Comparison of ENCODE assay signal across 33 cellular contexts in the genomic region with DNA sequence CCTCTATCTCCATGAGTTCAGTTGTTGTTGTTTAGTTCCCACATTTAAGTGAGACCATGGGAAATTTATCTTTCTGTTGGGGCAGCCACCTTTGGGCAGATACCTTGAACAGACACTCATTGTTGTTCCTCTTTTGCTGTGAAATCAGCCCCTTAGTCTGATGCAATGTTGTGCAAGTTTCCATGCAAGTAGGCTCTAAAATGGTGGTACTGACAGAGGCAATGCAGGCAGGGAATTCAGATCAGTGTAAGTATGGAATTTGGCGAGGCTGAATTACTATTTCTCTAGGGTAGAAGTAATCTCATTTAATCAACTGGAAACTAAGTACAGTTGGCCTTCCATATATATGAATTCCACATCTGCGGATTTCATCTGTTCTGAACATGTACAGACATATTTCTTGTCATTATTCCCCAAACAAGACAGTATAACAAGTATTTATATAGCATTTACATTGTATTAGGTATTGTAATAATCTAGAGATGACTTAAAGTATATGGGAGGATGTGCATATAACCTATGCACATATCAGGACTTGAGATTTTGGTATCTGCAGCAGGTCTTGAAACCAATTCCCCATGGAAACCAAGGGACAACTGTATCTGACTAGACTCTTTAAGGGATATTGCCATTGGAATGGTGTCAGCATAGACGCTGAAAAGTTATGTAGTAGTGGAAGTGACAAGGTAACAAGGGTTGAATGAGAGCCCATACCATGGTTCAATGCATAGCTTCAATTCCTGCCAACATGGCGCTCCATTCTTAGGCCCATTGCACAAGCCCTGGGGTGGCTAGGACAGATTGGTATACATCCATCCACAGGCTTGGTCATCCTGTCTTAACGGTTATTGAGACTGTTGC.
DNase-seq lines count a peak whose midpoint lies in the region; ATAC-seq, FAIRE-seq and TF ChIP-seq lines count a peak whose summit lies in the region.
"Had no signal": no experiment of that assay in that cellular context is flagged by ENCODE, and none has a peak within 500 bp of the region (broad histone marks: within the 10 kb centered on the region; RNA-seq: fewer than 3 reads in every experiment).

No MANE protein-coding gene starts in this region.

- TF ChIP-seq POLR2A in K562 (conservative IDR thresholded peaks at IDR 0.05) (no peak), gastrocnemius medialis (IDR thresholded peaks at IDR 0.05) (no peak)

- H3K4me3 ChIP-seq in GM23338 (no peak overlapping the region), K562 (no peak overlapping the region), gastrocnemius medialis (no peak overlapping the region)
- H3K4me3 ChIP-seq: body of pancreas, dorsolateral prefrontal cortex, left lung, Peyer's patch, prostate gland, sigmoid colon, SJCRH30, suprapubic skin had no signal

- no peak for FAIRE-seq in K562 (lab: Jason Lieb, UNC)
- FAIRE-seq: islet of Langerhans had no signal

- H3F3A ChIP-seq in GM23338 (replicated peaks; ENCODE audit: low read depth), result no peaks in the 10 kb centered on the region

- H3K4me1 ChIP-seq in GM23338 (ENCODE audit: insufficient read depth) (no peaks in the 10 kb centered on the region), K562 (replicated peaks in 1 of 2; ENCODE audit: control insufficient read depth in 2 of 2, insufficient read depth in 2 of 2, low read length in 2 of 2) (no peaks in the 10 kb centered on the region), gastrocnemius medialis (no peaks in the 10 kb centered on the region)
- H3K4me1 ChIP-seq: body of pancreas, left lung, Peyer's patch, prostate gland, sigmoid colon, suprapubic skin had no signal

- BruUV-seq in K562 (replicated peaks; lab: Mats Ljungman, UMichigan), result no TSS peak

- no peak for DNase-seq in GM23338 (ENCODE audit: low spot score)
- DNase-seq in MV-4-11 (lab: John Stamatoyannopoulos, UW), result peak; percentile 71
- peak; percentile 26 for DNase-seq in SKM-1 (lab: John Stamatoyannopoulos, UW; ENCODE audit: unreplicated experiment)
- DNase-seq in K562 (ENCODE audit: extremely low read depth in 1 of 4, low spot score in 3 of 4), result peak in 1 of 4 experiments; percentile 12
- no peak for DNase-seq in gastrocnemius medialis
- no peak for DNase-seq in ACHN
- no peak for DNase-seq in activated CD8-positive, alpha-beta memory T cell treated with anti-CD3 and anti-CD28 coated beads, Interleukin-2, amount 50 U/mL, for 4 hours
- DNase-seq: activated CD4-positive, alpha-beta T cell treated with anti-CD3 and anti-CD28 coated beads, Interleukin-2, amount 10 ng/mL, durations not matched to agents 24 days and 14 days; activated gamma-delta T cell treated with Interleukin-2 at 50 U/mL for 16 hours; activated T-cell treated with anti-CD3 and anti-CD28 coated beads, Interleukin-2, amount 50 U/mL, for 4 hours; body of pancreas; C1 segment of cervical spinal cord; cerebellar nuclear complex; DMS79 treated with DMSO at 0.1 percent for 48 hours; dorsolateral prefrontal cortex; HFFc6; left lung; naive B cell; NCI-H1105; NCI-H2227 treated with DMSO at 0.1 percent for 48 hours; NCI-H748 treated with DMSO at 0.1 percent for 48 hours; Peyer's patch; sigmoid colon; SJCRH30; stimulated activated CD4-positive, alpha-beta T cell treated with anti-CD3 and anti-CD28 coated beads, Interleukin-15, amount 100 ng/mL, for 24 hours; stimulated activated naive B cell treated with anti-CD40 and anti-IgM and Interleukin-4, amounts not matched to agents 10 μg/mL and 1 μg/mL and 100 μg/mL, for 72 hours; T-helper 17 cell had no signal

- POLR2A ChIA-PET in K562 (lab: Yijun Ruan, JAX), result no interaction called here

- no peak overlapping the region for H3K4me3 Mint-ChIP-seq in GM23338
- H3K4me3 Mint-ChIP-seq: activated CD4-positive, alpha-beta T cell treated with anti-CD3 and anti-CD28 coated beads, Interleukin-2, amount 10 ng/mL, durations not matched to agents 24 days and 14 days; activated T-cell treated with anti-CD3 and anti-CD28 coated beads, Interleukin-2, amount 50 U/mL, for 4 hours; HFFc6; mesothelial cell of epicardium; naive B cell; stimulated activated naive B cell treated with anti-CD40 and anti-IgM and Interleukin-4, amounts not matched to agents 10 μg/mL and 1 μg/mL and 100 μg/mL, for 72 hours; T-helper 17 cell had no signal

- H3K4me2 ChIP-seq in GM23338 (no peak overlapping the region), K562 (ENCODE audit: insufficient read depth, low read length) (no peak overlapping the region)

- H3K79me2 ChIP-seq in GM23338 (replicated peaks; ENCODE audit: insufficient read depth), result no peaks in the 10 kb centered on the region
- no peaks in the 10 kb centered on the region for H3K79me2 ChIP-seq in K562 (ENCODE audit: control insufficient read depth, insufficient read depth, low read length)

- intact Hi-C loops in K562 (cut with micrococcal nuclease), result no loop called here
- intact Hi-C loops in gastrocnemius medialis (cut with DNase I; ENCODE audit: low total_unique reads), result no loop called here

- H3K9ac ChIP-seq in K562 (ENCODE audit: insufficient read depth in 1 of 2, low read depth in 2 of 2, low read length in 2 of 2), result no peak overlapping the region

- no peaks in the 10 kb centered on the region for H3K9me3 Mint-ChIP-seq in GM23338
- H3K9me3 Mint-ChIP-seq: activated CD4-positive, alpha-beta T cell treated with anti-CD3 and anti-CD28 coated beads, Interleukin-2, amount 10 ng/mL, durations not matched to agents 24 days and 14 days; activated T-cell treated with anti-CD3 and anti-CD28 coated beads, Interleukin-2, amount 50 U/mL, for 4 hours; HFFc6; mesothelial cell of epicardium; naive B cell; stimulated activated naive B cell treated with anti-CD40 and anti-IgM and Interleukin-4, amounts not matched to agents 10 μg/mL and 1 μg/mL and 100 μg/mL, for 72 hours had no signal

- peak overlapping the region; percentile 60; the same call in 1 of the 2 replicates for H3K27ac Mint-ChIP-seq in GM23338
- H3K27ac Mint-ChIP-seq: activated CD4-positive, alpha-beta T cell treated with anti-CD3 and anti-CD28 coated beads, Interleukin-2, amount 10 ng/mL, durations not matched to agents 24 days and 14 days; HFFc6; mesothelial cell of epicardium; naive B cell; stimulated activated naive B cell treated with anti-CD40 and anti-IgM and Interleukin-4, amounts not matched to agents 10 μg/mL and 1 μg/mL and 100 μg/mL, for 72 hours; T-helper 17 cell had no signal

- no peak overlapping the region for H3K27ac ChIP-seq in GM23338 (ENCODE audit: low read depth)
- H3K27ac ChIP-seq in K562 (ENCODE audit: extremely low read depth, low read depth, low read length), result no peak overlapping the region
- no peak overlapping the region for H3K27ac ChIP-seq in gastrocnemius medialis
- H3K27ac ChIP-seq: body of pancreas, dorsolateral prefrontal cortex, left lung, Peyer's patch, prostate gland, sigmoid colon, SJCRH30, suprapubic skin, VCaP had no signal

- TF ChIP-seq RAD21 in K562 (CRISPR knock-in tag; conservative IDR thresholded peaks at IDR 0.05 in 1 of 2, IDR thresholded peaks at IDR 0.05 in 1 of 2), result peak in 1 of 2 experiments; percentile 32; a peak in 3 of 4 replicates

- no peaks in the 10 kb centered on the region for H3K36me3 Mint-ChIP-seq in GM23338 (ENCODE audit: low read depth)
- H3K36me3 Mint-ChIP-seq: mesothelial cell of epicardium; naive B cell; stimulated activated naive B cell treated with anti-CD40 and anti-IgM and Interleukin-4, amounts not matched to agents 10 μg/mL and 1 μg/mL and 100 μg/mL, for 72 hours had no signal

- H3K27me3 Mint-ChIP-seq in GM23338 (ENCODE audit: insufficient read depth, low read depth, poor library complexity), result no peaks in the 10 kb centered on the region
- H3K27me3 Mint-ChIP-seq: activated CD4-positive, alpha-beta T cell treated with anti-CD3 and anti-CD28 coated beads, Interleukin-2, amount 10 ng/mL, durations not matched to agents 24 days and 14 days; T-helper 17 cell had no signal

- H3K9me1 ChIP-seq in K562 (ENCODE audit: control insufficient read depth, insufficient read depth, low read length), result no peaks in the 10 kb centered on the region

- peak overlapping the region; percentile 35; the same call in 1 of the 2 replicates for H2AFZ ChIP-seq in GM23338
- H2AFZ ChIP-seq in K562 (ENCODE audit: low read depth, low read length), result no peak overlapping the region; the same call in 1 of the 2 replicates

- H3K9me3 ChIP-seq in K562 (replicated peaks; ENCODE audit: control insufficient read depth, insufficient read depth, low read depth, low read length) (no peaks in the 10 kb centered on the region), gastrocnemius medialis (no peaks in the 10 kb centered on the region)
- H3K9me3 ChIP-seq: body of pancreas, left lung, Peyer's patch, prostate gland, sigmoid colon, SJCRH30, suprapubic skin had no signal

- no peak for TF ChIP-seq CTCF in GM23338 (conservative IDR thresholded peaks at IDR 0.05; ENCODE audit: low read depth in 2 of 2)
- TF ChIP-seq CTCF in K562 (IDR thresholded peaks at IDR 0.05 in 2 of 3, conservative IDR thresholded peaks at IDR 0.05 in 1 of 3; ENCODE audit: insufficient read depth in 2 of 3, low read depth in 1 of 3, low read length in 3 of 3), result no peak
- no peak for TF ChIP-seq CTCF in gastrocnemius medialis (IDR thresholded peaks at IDR 0.05 in 4 of 5, conservative IDR thresholded peaks at IDR 0.05 in 1 of 5)

- no peaks in the 10 kb centered on the region for H3K4me1 Mint-ChIP-seq in GM23338
- H3K4me1 Mint-ChIP-seq: activated CD4-positive, alpha-beta T cell treated with anti-CD3 and anti-CD28 coated beads, Interleukin-2, amount 10 ng/mL, durations not matched to agents 24 days and 14 days; naive B cell; stimulated activated naive B cell treated with anti-CD40 and anti-IgM and Interleukin-4, amounts not matched to agents 10 μg/mL and 1 μg/mL and 100 μg/mL, for 72 hours; T-helper 17 cell had no signal

- H3K27me3 ChIP-seq in GM23338 (ENCODE audit: insufficient read depth) (no peaks in the 10 kb centered on the region), K562 (ENCODE audit: control insufficient read depth in 2 of 2, insufficient read depth in 2 of 2, low read length in 2 of 2) (no peaks in the 10 kb centered on the region), gastrocnemius medialis (no peaks in the 10 kb centered on the region)
- H3K27me3 ChIP-seq: body of pancreas, dorsolateral prefrontal cortex, left lung, Peyer's patch, sigmoid colon, SJCRH30, suprapubic skin had no signal

- peaks cover 19% of the 10 kb centered on the region for H3K9me2 ChIP-seq in GM23338 (ENCODE audit: insufficient read depth)

- 6% methylated on average over 5 of the region's 5 CpGs for WGBS in K562 (ENCODE audit: insufficient coverage, low coverage, missing lambda C conversion rate)

- H4K20me1 ChIP-seq in GM23338 (replicated peaks; ENCODE audit: insufficient read depth), result no peaks in the 10 kb centered on the region
- no peaks in the 10 kb centered on the region for H4K20me1 ChIP-seq in K562 (replicated peaks; ENCODE audit: control insufficient read depth, insufficient read depth, low read length)

- ATAC-seq in GM23338 (no peak), K562 (peak; percentile 53; the same call in 2 of the 3 replicates), gastrocnemius medialis (no peak), HG02588 (IDR thresholded peaks at IDR 0.05; ENCODE audit: unreplicated experiment) (no peak)
- ATAC-seq: activated T-cell treated with anti-CD3 and anti-CD28 coated beads, Interleukin-2, amount 50 U/mL, for 4 hours; body of pancreas; left lung; stimulated activated naive B cell treated with anti-CD40 and anti-IgM and Interleukin-4, amounts not matched to agents 10 μg/mL and 1 μg/mL and 100 μg/mL, for 72 hours; T-helper 17 cell had no signal

- H3K36me3 ChIP-seq in GM23338 (ENCODE audit: insufficient read depth) (no peaks in the 10 kb centered on the region), K562 (ENCODE audit: control insufficient read depth, insufficient read depth, low read length) (no peaks in the 10 kb centered on the region), gastrocnemius medialis (no peaks in the 10 kb centered on the region)
- H3K36me3 ChIP-seq: left lung, Peyer's patch, prostate gland, sigmoid colon, SJCRH30, suprapubic skin had no signal

- in situ Hi-C loops in K562 (cut with MboI), result no loop called here
- in situ Hi-C loops in gastrocnemius medialis (cut with MboI; ENCODE audit: low sequenced_read_pairs in 4 of 4), result no loop called here
- in situ Hi-C loops in ACHN (cut with HindIII; ENCODE audit: low pct_ligation_motif_present, low pct_unique_long_range_greater_than_20kb, low sequenced_read_pairs), result no loop called here

- CTCF ChIA-PET in K562 (lab: Yijun Ruan, JAX; ENCODE audit: low intra/inter-chr PET ratio), result no interaction called here

- TF ChIP-seq EP300 in K562 (IDR thresholded peaks at IDR 0.05; ENCODE audit: low read length), result peak; percentile 61; the same call in 1 of the 2 replicates

Comparison
In these comparisons a context has a peak if more than half of its experiments do, and no peak if none do; other contexts are left out.
1. DNase-seq: peak in MV-4-11 (single experiment) and SKM-1 (single experiment); none in GM23338 (single experiment), gastrocnemius medialis (0 of 2), ACHN (single experiment) and activated CD8-positive, alpha-beta memory T cell treated with anti-CD3 and anti-CD28 coated beads, Interleukin-2, amount 50 U/mL, for 4 hours (single experiment).